1 cellular context compared by ENCODE assay signal in genomic region chr18:9684901-9685738, GRCh38.
TF ChIP-seq lines count a peak whose summit lies in the region.

No MANE protein-coding gene starts in this region.

TF ChIP-seq in K562, 482 proteins besides CTCF, POLR2A, EP300 and RAD21 (continued from another document and continues in another):
- TF ChIP-seq ZBTB5 (IDR thresholded peaks at IDR 0.05), result no peak
- TF ChIP-seq GTF2F1 (IDR thresholded peaks at IDR 0.05; ENCODE audit: low read depth, low read length), result no peak
- no peak for TF ChIP-seq THAP7 (CRISPR knock-in tag; IDR thresholded peaks at IDR 0.05)
- TF ChIP-seq KDM2B (CRISPR knock-in tag; IDR thresholded peaks at IDR 0.05), result no peak
- TF ChIP-seq KDM5B (IDR thresholded peaks at IDR 0.05; ENCODE audit: insufficient replicate concordance, low read depth, low read length), result peak; percentile 40
- TF ChIP-seq ZNF3 (CRISPR knock-in tag; IDR thresholded peaks at IDR 0.05), result no peak
- TF ChIP-seq ZNF507 (tag; conservative IDR thresholded peaks at IDR 0.05), result no peak
- TF ChIP-seq POLR2H (tag; IDR thresholded peaks at IDR 0.05; ENCODE audit: low read depth), result no peak
- TF ChIP-seq THRAP3 (IDR thresholded peaks at IDR 0.05; ENCODE audit: borderline replicate concordance), result no peak
- no peak for TF ChIP-seq ARID4B (CRISPR knock-in tag; IDR thresholded peaks at IDR 0.05)
- TF ChIP-seq ZNF263 (CRISPR knock-in tag; IDR thresholded peaks at IDR 0.05; ENCODE audit: borderline replicate concordance), result no peak
- no peak for TF ChIP-seq U2AF2 (optimal IDR thresholded peaks at IDR 0.05; ENCODE audit: low read depth, low read length)
- no peak for TF ChIP-seq RBM34 (IDR thresholded peaks at IDR 0.05; ENCODE audit: borderline replicate concordance, insufficient read depth, low read length)
- no peak for TF ChIP-seq SMARCC2 (IDR thresholded peaks at IDR 0.05; ENCODE audit: low read depth)
- peak; percentile 33; the same call in 1 of the 2 replicates for TF ChIP-seq TEAD4 (IDR thresholded peaks at IDR 0.05; ENCODE audit: low read length)
- no peak for TF ChIP-seq TEAD4 (CRISPR knock-in tag; IDR thresholded peaks at IDR 0.05; ENCODE audit: borderline replicate concordance)
- no peak for TF ChIP-seq HMGN3 (IDR thresholded peaks at IDR 0.05; ENCODE audit: borderline replicate concordance, extremely low read depth, insufficient read length, low read depth, low read length)
- no peak for TF ChIP-seq CUX1 (CRISPR knock-in tag; IDR thresholded peaks at IDR 0.05)
- peak; percentile 49; the same call in 1 of the 2 replicates for TF ChIP-seq HBP1 (CRISPR knock-in tag; IDR thresholded peaks at IDR 0.05)
- no peak for TF ChIP-seq CBX2 (IDR thresholded peaks at IDR 0.05; ENCODE audit: insufficient read depth, low read length, poor library complexity, severe bottlenecking)
- TF ChIP-seq ZNF584 (CRISPR knock-in tag; IDR thresholded peaks at IDR 0.05; ENCODE audit: low read depth), result no peak; the same call in 1 of the 2 replicates
- no peak for TF ChIP-seq RFX1 (IDR thresholded peaks at IDR 0.05)
- TF ChIP-seq ZBTB9 (CRISPR knock-in tag; IDR thresholded peaks at IDR 0.05), result peak; percentile 92
- no peak for TF ChIP-seq TFAM (CRISPR knock-in tag; conservative IDR thresholded peaks at IDR 0.05)
- TF ChIP-seq SAFB (IDR thresholded peaks at IDR 0.05; ENCODE audit: borderline replicate concordance, low read depth, low read length), result no peak
- TF ChIP-seq FIP1L1 (IDR thresholded peaks at IDR 0.05; ENCODE audit: low read depth, low read length, poor library complexity, severe bottlenecking), result no peak
- TF ChIP-seq CREB5 (CRISPR knock-in tag; IDR thresholded peaks at IDR 0.05), result no peak
- TF ChIP-seq MBD1 (CRISPR knock-in tag; IDR thresholded peaks at IDR 0.05), result no peak
- no peak for TF ChIP-seq NEUROD1 (IDR thresholded peaks at IDR 0.05; ENCODE audit: borderline replicate concordance, low read depth, low read length, partially characterized antibody)
- TF ChIP-seq ATF6 (CRISPR knock-in tag; IDR thresholded peaks at IDR 0.05), result 0 out of 2 replicates have a peak, but pooled peaks have one; percentile 46
- TF ChIP-seq TCF7 (IDR thresholded peaks at IDR 0.05; ENCODE audit: borderline replicate concordance), result no peak
- no peak for TF ChIP-seq HSF4 (CRISPR knock-in tag; IDR thresholded peaks at IDR 0.05; ENCODE audit: borderline replicate concordance)
- 0 out of 2 replicates have a peak, but pooled peaks have one; percentile 24 for TF ChIP-seq GABPA (tag; conservative IDR thresholded peaks at IDR 0.05; ENCODE audit: low read depth)
- no peak for TF ChIP-seq KAT2B (IDR thresholded peaks at IDR 0.05; ENCODE audit: low read depth, low read length)
- TF ChIP-seq ZNF23 (CRISPR knock-in tag; IDR thresholded peaks at IDR 0.05), result no peak
- TF ChIP-seq TCF7L2 (IDR thresholded peaks at IDR 0.05; ENCODE audit: low read depth, low read length), result no peak
- TF ChIP-seq CAMTA2 (CRISPR knock-in tag; conservative IDR thresholded peaks at IDR 0.05), result 0 out of 2 replicates have a peak, but pooled peaks have one; percentile 12
- no peak for TF ChIP-seq ZFP1 (CRISPR knock-in tag; IDR thresholded peaks at IDR 0.05)
- TF ChIP-seq CBX8 (IDR thresholded peaks at IDR 0.05; ENCODE audit: borderline replicate concordance, extremely low read depth, low read depth, low read length, poor library complexity, severe bottlenecking), result no peak
- no peak for TF ChIP-seq MTA3 (IDR thresholded peaks at IDR 0.05; ENCODE audit: borderline replicate concordance)
- no peak for TF ChIP-seq STAT5B (CRISPR knock-in tag; IDR thresholded peaks at IDR 0.05)
